9 cellular contexts compared by ENCODE assay signal in the genomic region with DNA sequence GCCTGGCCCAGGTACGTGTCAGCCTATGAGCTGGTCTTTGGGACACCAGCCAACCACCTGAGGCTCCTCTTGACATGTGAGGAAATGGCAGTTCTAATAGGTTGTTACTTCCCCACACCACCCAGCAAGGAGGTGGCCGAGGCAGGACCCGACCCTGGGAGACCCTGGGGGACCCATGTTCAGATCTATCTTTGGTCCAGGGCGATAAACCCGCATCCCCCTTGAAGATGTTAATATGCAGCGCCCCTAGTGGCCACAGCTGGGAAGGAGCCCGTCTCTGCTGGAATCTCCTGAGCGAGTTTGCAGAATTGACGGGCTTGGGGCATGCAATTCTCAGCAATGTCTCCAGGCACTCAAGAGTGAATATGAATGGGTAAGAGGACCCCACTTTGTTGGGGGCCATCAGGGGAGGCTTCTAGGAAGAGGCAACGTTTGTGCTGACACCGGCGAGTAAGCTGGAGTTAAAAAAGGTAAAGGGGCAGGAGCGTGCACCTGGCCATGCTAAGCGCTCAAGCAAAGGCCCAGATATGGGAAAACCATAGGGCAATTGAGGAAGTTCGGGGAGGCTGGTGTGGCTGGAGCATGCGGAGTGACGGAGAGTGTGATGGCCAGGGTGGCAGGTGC. TPM values are rescaled to one million over a fixed set of nuclear protein-coding genes. Genes with fewer than 3 reads are reported as not detected.
A peak's percentile ranks its signal among the peaks of the same experiment; 100 is the strongest.
DNase-seq lines count a peak whose midpoint lies in the region; ATAC-seq, FAIRE-seq and TF ChIP-seq lines count a peak whose summit lies in the region.
"Had no signal": no experiment of that assay in that cellular context is flagged by ENCODE, and none has a peak within 500 bp of the region (broad histone marks: within the 10 kb centered on the region; RNA-seq: fewer than 3 reads in every experiment).

No MANE protein-coding gene starts in this region.

- DNase-seq in Daoy (ENCODE audit: low read depth) (peak; percentile 70), Karpas-422 (peak; percentile 90), amniotic epithelial cell (ENCODE audit: low read depth) (peak; percentile 43), right atrium auricular region (ENCODE audit: low spot score) (peak; percentile 87), small intestine (peak; percentile 69), putamen (ENCODE audit: low spot score) (no peak)
- DNase-seq in T-helper 2 cell treated with Interferon-gamma antibody and Interleukin-4, amounts not matched to agents 5 μg/mL and 100 μg/mL, for 36 hours (ENCODE audit: low spot score): peak; percentile 65

- H3K4me2 ChIP-seq in Karpas-422 (ENCODE audit: low read depth, low read length, poor library complexity, severe bottlenecking): no peak overlapping the region

- WGBS in small intestine, 3 donors: 11 to 17% (median 13%) methylated on average over 17 of the region's 17 CpGs

- peak overlapping the region; percentile 63 for H3K4me3 Mint-ChIP-seq in T-helper 2 cell treated with Interferon-gamma antibody and Interleukin-4, amounts not matched to agents 5 μg/mL and 100 μg/mL, for 36 hours

- no peak overlapping the region for H3K4me3 ChIP-seq in Karpas-422 (ENCODE audit: low read length)
- no peak overlapping the region for H3K4me3 ChIP-seq in right atrium auricular region
- H3K4me3 ChIP-seq in small intestine (ENCODE audit: low read depth in 1 of 2, low read length in 2 of 2): no peak overlapping the region

- H3K9me2 ChIP-seq in Karpas-422 (replicated peaks; ENCODE audit: insufficient read depth, low read length): no peaks in the 10 kb centered on the region

- H3K27me3 ChIP-seq in Karpas-422 (ENCODE audit: low read length) (no peaks in the 10 kb centered on the region), right atrium auricular region (no peaks in the 10 kb centered on the region), small intestine (ENCODE audit: control insufficient read depth in 2 of 2, insufficient read depth in 2 of 2, low read length in 2 of 2) (no peaks in the 10 kb centered on the region)

- no peak for ATAC-seq in GM19328 (IDR thresholded peaks at IDR 0.05; ENCODE audit: unreplicated experiment)

- H3K9me3 Mint-ChIP-seq in T-helper 2 cell treated with Interferon-gamma antibody and Interleukin-4, amounts not matched to agents 5 μg/mL and 100 μg/mL, for 36 hours: peaks cover 5% of the 10 kb centered on the region

- H3K27me3 Mint-ChIP-seq in T-helper 2 cell treated with Interferon-gamma antibody and Interleukin-4, amounts not matched to agents 5 μg/mL and 100 μg/mL, for 36 hours (ENCODE audit: low read depth): peaks cover 2% of the 10 kb centered on the region

- H3K36me3 ChIP-seq in Karpas-422 (ENCODE audit: insufficient read depth, low read length) (no peaks in the 10 kb centered on the region), right atrium auricular region (no peaks in the 10 kb centered on the region), small intestine (ENCODE audit: control insufficient read depth in 2 of 2, insufficient read depth in 2 of 2, low read length in 2 of 2) (no peaks in the 10 kb centered on the region)

- peak overlapping the region; percentile 60 for H3K27ac Mint-ChIP-seq in T-helper 2 cell treated with Interferon-gamma antibody and Interleukin-4, amounts not matched to agents 5 μg/mL and 100 μg/mL, for 36 hours

- H3K36me3 Mint-ChIP-seq in T-helper 2 cell treated with Interferon-gamma antibody and Interleukin-4, amounts not matched to agents 5 μg/mL and 100 μg/mL, for 36 hours (ENCODE audit: low read depth): peaks cover 28% of the 10 kb centered on the region

- H3K4me1 ChIP-seq in Karpas-422 (ENCODE audit: low read length): no peaks in the 10 kb centered on the region
- H3K4me1 ChIP-seq in right atrium auricular region: peaks cover 0 to 15% of the 10 kb centered on the region in 2 donors
- H3K4me1 ChIP-seq in small intestine (ENCODE audit: control insufficient read depth in 2 of 2, insufficient read depth in 1 of 2, low read depth in 1 of 2, low read length in 1 of 2): peaks cover 0 to 3% of the 10 kb centered on the region in 2 donors

- peak; percentile 92 to 94 for TF ChIP-seq CTCF in right atrium auricular region (IDR thresholded peaks at IDR 0.05)

- H3K4me1 Mint-ChIP-seq in T-helper 2 cell treated with Interferon-gamma antibody and Interleukin-4, amounts not matched to agents 5 μg/mL and 100 μg/mL, for 36 hours (ENCODE audit: low read depth): peaks cover 21% of the 10 kb centered on the region

- H3K9ac ChIP-seq in Karpas-422 (ENCODE audit: low read length): no peak overlapping the region

- no peaks in the 10 kb centered on the region for H3K79me2 ChIP-seq in Karpas-422 (ENCODE audit: low read length)

- 0 out of 2 replicates have a peak, but pooled peaks cover 3% of the 10 kb centered on the region for H4K20me1 ChIP-seq in Karpas-422 (ENCODE audit: insufficient read depth, low read depth, low read length)

- no peak overlapping the region for H3K27ac ChIP-seq in Karpas-422 (ENCODE audit: low read length)
- H3K27ac ChIP-seq in right atrium auricular region: no peak overlapping the region
- H3K27ac ChIP-seq in small intestine (ENCODE audit: low read depth in 1 of 2, low read length in 1 of 2): no peak overlapping the region

- H2AFZ ChIP-seq in Karpas-422 (ENCODE audit: low read length): no peak overlapping the region

- no peak for FAIRE-seq in small intestine (lab: Jason Lieb, UNC)
- FAIRE-seq: endometrium had no signal

- H3K9me3 ChIP-seq in Karpas-422 (ENCODE audit: low read length): no peaks in the 10 kb centered on the region
- no peaks in the 10 kb centered on the region for H3K9me3 ChIP-seq in right atrium auricular region
- H3K9me3 ChIP-seq in small intestine (ENCODE audit: control insufficient read depth, low read depth): no peaks in the 10 kb centered on the region

RNA-seq across cellular contexts. Expression of a gene that starts 1.5 kb away (rescaled TPM):
- 0.24 TPM in 1 of 2 replicates, not detected in the other for total RNA-seq in Daoy (2014; rRNA removed; shearing (Covaris generic))
- total RNA-seq in Karpas-422 (2014; rRNA removed; shearing (Covaris generic); ENCODE audit: low replicate concordance): not detected in 2 replicates
- 10 to 100 TPM in 1 of 2 donors, 1 to 10 TPM in 1; 4.4 to 10.8 TPM for total RNA-seq in right atrium auricular region
- 1 to 10 TPM; 1.3 to 6.4 (median 5.7) TPM for polyA plus RNA-seq in small intestine

RNA-seq across cellular contexts. Expression of a gene that starts 31.8 kb away (rescaled TPM):
- total RNA-seq in Daoy (2014; rRNA removed; shearing (Covaris generic)): 3.1 and 6.6 TPM in 2 replicates
- total RNA-seq in Karpas-422 (2014; rRNA removed; shearing (Covaris generic); ENCODE audit: low replicate concordance): not detected in 2 replicates
- total RNA-seq in right atrium auricular region: 10 to 100 TPM; 13.1 to 14.9 TPM
- polyA plus RNA-seq in small intestine: 1 to 10 TPM in 2 of 3 donors, not detected in 1; 1.9 to 8.5 TPM

RNA-seq across cellular contexts. Expression of a gene that starts 51.7 kb away (rescaled TPM):
- total RNA-seq in Daoy (2014; rRNA removed; shearing (Covaris generic)): not detected in 2 replicates
- not detected in 2 replicates for total RNA-seq in Karpas-422 (2014; rRNA removed; shearing (Covaris generic); ENCODE audit: low replicate concordance)
- total RNA-seq in right atrium auricular region: not detected
- not detected for polyA plus RNA-seq in small intestine
